ENCODE assay signal across 9 cellular contexts in genomic region chr9:137295313-137296213, GRCh38. TPM values are rescaled to one million over a fixed set of nuclear protein-coding genes. Genes with fewer than 3 reads are reported as not detected.
DNase-seq lines count a peak whose midpoint lies in the region; ATAC-seq, FAIRE-seq and TF ChIP-seq lines count a peak whose summit lies in the region.
"Had no signal": no experiment of that assay in that cellular context is flagged by ENCODE, and none has a peak within 500 bp of the region (broad histone marks: within the 10 kb centered on the region; RNA-seq: fewer than 3 reads in every experiment).

No MANE protein-coding gene starts in this region.

- H3K27ac ChIP-seq in H1 (ENCODE audit: low read depth, low read length), result no peak overlapping the region

- H3K56ac ChIP-seq in H1 (replicated peaks; ENCODE audit: insufficient read length, low read depth, low read length), result no peak overlapping the region

- TF ChIP-seq RAD21 in H1 (IDR thresholded peaks at IDR 0.05 in 1 of 2, conservative IDR thresholded peaks at IDR 0.05 in 1 of 2; ENCODE audit: low read depth in 2 of 2, low read length in 2 of 2), result peak; percentile 33 to 78

- H3K27me3 ChIP-seq in H1 (replicated peaks in 1 of 4; ENCODE audit: control insufficient read depth in 3 of 4, extremely low read depth in 1 of 4, insufficient read depth in 3 of 4, low read length in 3 of 4), result peaks cover 0 to 24% (median 12%) of the 10 kb centered on the region in 4 experiments; a peak in 5 of 7 replicates

- peak overlapping the region; percentile 0 for H3K18ac ChIP-seq in H1 (ENCODE audit: extremely low read depth, low read length)

- H2AK5ac ChIP-seq in H1 (ENCODE audit: low read depth, low read length), result no peak overlapping the region

- H3K9ac ChIP-seq in H1 (replicated peaks in 1 of 4; ENCODE audit: extremely low read depth in 1 of 4, low read depth in 3 of 4, low read length in 3 of 4), result peak overlapping the region in 1 of 4 experiments; percentile 41; a peak in 1 of 7 replicates

- H3K4me1 Mint-ChIP-seq in natural killer cell, result peaks cover 0 to 16% of the 10 kb centered on the region in 2 donors

- peak overlapping the region; percentile 29 to 60 (median 39); a peak in 7 of 8 replicates for H3K4me3 ChIP-seq in H1 (ENCODE audit: extremely low read depth in 1 of 4, insufficient read depth in 2 of 4, low read depth in 3 of 4, low read length in 4 of 4)

- H4K91ac ChIP-seq in H1 (replicated peaks; ENCODE audit: insufficient read length, low read length), result no peak overlapping the region

- POLR2A ChIA-PET in H1 (lab: Charles Lee; ENCODE audit: partially characterized antibody), result interaction anchor here (1.3 to 10.0 kb wide), 4 partner anchors 13 to 55 kb away, joined by 4 to 129 read pairs (median 6); partner anchors contain the start of gene TUBB4B

- H3K4me2 ChIP-seq in H1 (ENCODE audit: insufficient read depth in 1 of 2, low read depth in 2 of 2, low read length in 2 of 2), result peak overlapping the region; percentile 64 to 69

- peak overlapping the region; percentile 83; the same call in 1 of the 2 replicates for H4K8ac ChIP-seq in H1 (ENCODE audit: extremely low read depth, insufficient read depth, low read length)

- TF ChIP-seq CTCF in H1 (IDR thresholded peaks at IDR 0.05; ENCODE audit: control extremely low read depth in 1 of 3, insufficient read depth in 1 of 3, low read depth in 1 of 3, low read length in 3 of 3) (peak in 2 of 3 experiments; percentile 70 to 88; a peak in 3 of 4 replicates), natural killer cell (IDR thresholded peaks at IDR 0.05) (peak; percentile 64)

- H3K4me3 Mint-ChIP-seq in natural killer cell, result peak overlapping the region; percentile 17

- 2% methylated on average over 24 of the region's 120 CpGs; no CpG with 5 or more reads in 1 of the 2 experiments for WGBS in H1 (ENCODE audit: extremely low coverage in 1 of 2, insufficient coverage in 1 of 2, insufficient read length in 1 of 2, insufficient replicate concordance in 2 of 2, low coverage in 1 of 2, low lambda C conversion rate in 2 of 2, missing lambda C conversion rate in 1 of 2), 2 experiments

- H3K36me3 ChIP-seq in H1 (ENCODE audit: control insufficient read depth in 2 of 4, insufficient read depth in 4 of 4, low read length in 3 of 4), result no peaks in the 10 kb centered on the region

- ATAC-seq in HG03354 (IDR thresholded peaks at IDR 0.05; ENCODE audit: poor library complexity, severe bottlenecking, unreplicated experiment), result peak; percentile 58
- peak; percentile 91 to 96 (median 94) for ATAC-seq in natural killer cell
- no peak for ATAC-seq in GM21717 (IDR thresholded peaks at IDR 0.05; ENCODE audit: unreplicated experiment)
- ATAC-seq in GM21529 (IDR thresholded peaks at IDR 0.05; ENCODE audit: unreplicated experiment), result no peak

- H3K36me3 Mint-ChIP-seq in natural killer cell, result no peaks in the 10 kb centered on the region

- H2BK120ac ChIP-seq in H1 (replicated peaks; ENCODE audit: low read depth, low read length), result no peak overlapping the region

- H3K23ac ChIP-seq in H1 (ENCODE audit: insufficient read length), result no peak overlapping the region

- H2AFZ ChIP-seq in H1 (ENCODE audit: low read length), result no peak overlapping the region

- no peak for FAIRE-seq in H1 (lab: Jason Lieb, UNC)
- FAIRE-seq: TTC549 had no signal

- peaks cover 3 to 28% (median 24%) of the 10 kb centered on the region in 4 experiments for H3K4me1 ChIP-seq in H1 (replicated peaks in 1 of 4; ENCODE audit: control insufficient read depth in 3 of 4, insufficient read depth in 4 of 4, low read length in 3 of 4)

- H2BK20ac ChIP-seq in H1 (ENCODE audit: low read length), result no peak overlapping the region

- TF ChIP-seq POLR2A in H1 (IDR thresholded peaks at IDR 0.05; ENCODE audit: control extremely low read depth in 1 of 2, low read depth in 2 of 2, low read length in 2 of 2), result no peak

- no peak overlapping the region for H2BK15ac ChIP-seq in H1 (ENCODE audit: low read length)

- H3K27ac Mint-ChIP-seq in natural killer cell, result no peak overlapping the region

- H2BK12ac ChIP-seq in H1 (ENCODE audit: low read depth, low read length), result no peak overlapping the region

- no peak overlapping the region for H3K4ac ChIP-seq in H1 (replicated peaks; ENCODE audit: insufficient read length, low read depth, low read length)

- H3K14ac ChIP-seq in H1 (ENCODE audit: insufficient read length), result no peak overlapping the region

- 0 out of 2 replicates have a peak overlapping the region, but pooled peaks have one; percentile 60 for H2BK5ac ChIP-seq in H1 (ENCODE audit: low read depth, low read length)

- no peak for TF ChIP-seq EP300 in H1 (IDR thresholded peaks at IDR 0.05; ENCODE audit: borderline replicate concordance in 1 of 2, low read depth in 2 of 2, low read length in 2 of 2)

- no peak overlapping the region for H4K5ac ChIP-seq in H1 (ENCODE audit: insufficient read length, low read depth, low read length)

- DNase-seq in GM03348 (ENCODE audit: low spot score) (peak; percentile 91), H1 (ENCODE audit: low read depth in 1 of 2, low spot score in 2 of 2) (peak in 1 of 2 experiments; percentile 90), natural killer cell (peak; percentile 72), posterior vena cava (ENCODE audit: low spot score) (no peak)
- peak; percentile 65 for DNase-seq in activated CD4-positive, alpha-beta T cell treated with anti-CD3 and anti-CD28 coated beads for 48 hours

- H3K27me3 Mint-ChIP-seq in natural killer cell (ENCODE audit: low read depth in 2 of 2), result peaks cover 9 to 17% of the 10 kb centered on the region in 2 donors

- H3K79me2 ChIP-seq in H1 (ENCODE audit: control insufficient read depth in 1 of 2, insufficient read depth in 2 of 2, low read length in 2 of 2), result no peaks in the 10 kb centered on the region

- peaks cover 3 to 8% of the 10 kb centered on the region in 2 experiments for H4K20me1 ChIP-seq in H1 (replicated peaks in 1 of 2; ENCODE audit: control insufficient read depth in 1 of 2, insufficient read depth in 2 of 2, low read length in 2 of 2)

- CTCF ChIA-PET in H1 (lab: Charles Lee; ENCODE audit: partially characterized antibody), result interaction anchor here (0.7 to 1.6 kb wide), 6 partner anchors 13 to 293 kb away, joined by 3 to 8 read pairs (median 3); no protein-coding TSS in a partner anchor

- no peaks in the 10 kb centered on the region for H3K9me3 Mint-ChIP-seq in natural killer cell

- H3K9me3 ChIP-seq in H1 (ENCODE audit: insufficient read depth in 2 of 2, low read depth in 1 of 2, low read length in 1 of 2), result peaks cover 0 to 4% of the 10 kb centered on the region in 2 experiments; a peak in 2 of 4 replicates

- no peaks in the 10 kb centered on the region for H3K79me1 ChIP-seq in H1 (ENCODE audit: low read depth, low read length)

- intact Hi-C loops in natural killer cell (cut with micrococcal nuclease) (loop anchor here (2.0 to 10.0 kb wide), 2 partner anchors 111 to 229 kb away; no protein-coding TSS in a partner anchor), posterior vena cava (cut with DNase I) (loop anchor here in 1 of 2 donors (5.0 kb wide), 1 partner anchor 112 kb away; no protein-coding TSS in a partner anchor)

- peaks cover 4% of the 10 kb centered on the region; the same call in 1 of the 2 replicates for H3K23me2 ChIP-seq in H1 (ENCODE audit: low read depth, low read length)

RNA-seq across cellular contexts. Expression of gene NRARP, which starts 6.5 kb away (rescaled TPM):
- total RNA-seq in H1 (2021; fragmentation: NEBNext Ultra II Directional; extraction: Animal tissue kit (Norgen Biotek cat#: 25700)), result 35.4 and 37.2 TPM in 2 replicates
- polyA plus RNA-seq in H1 (2011; rRNA removed), result 32.5 and 52.0 TPM in 2 replicates
- 27.2 TPM for polyA plus RNA-seq in H1 (2011; cell fraction: cytosol; rRNA removed)
- 23.8 TPM for polyA plus RNA-seq in H1 (2011; cell fraction: nucleus; rRNA removed)
- polyA plus RNA-seq in H1 (2012, experiment 1 of 2), result 13.6 to 21.0 TPM (median 17.4 TPM) in 4 replicates
- polyA plus RNA-seq in H1 (2012, experiment 2 of 2), result 10.2 TPM
- 18.6 TPM for polyA plus RNA-seq in H1 (2013, experiment 1 of 2)
- 18.9 TPM for polyA plus RNA-seq in H1 (2013, experiment 2 of 2)
- polyA minus RNA-seq in H1 (2011; rRNA and poly(A)+ RNA removed), result 4.4 and 6.2 TPM in 2 replicates
- polyA minus RNA-seq in H1 (2011; cell fraction: cytosol; rRNA and poly(A)+ RNA removed), result 23.5 TPM
- 36.3 TPM for polyA minus RNA-seq in H1 (2011; cell fraction: nucleus; rRNA and poly(A)+ RNA removed)
- total RNA-seq in natural killer cell (1 to 10 TPM in 2 of 3 donors, under 1 TPM in 1; 0.88 to 2.3 (median 1.2) TPM), posterior vena cava (1 to 10 TPM; 5.6 to 9.0 TPM)

RNA-seq across cellular contexts. Expression of gene TOR4A, which starts 18.0 kb away (rescaled TPM):
- total RNA-seq in H1 (2021; fragmentation: NEBNext Ultra II Directional; extraction: Animal tissue kit (Norgen Biotek cat#: 25700)), result 9.2 and 9.3 TPM in 2 replicates
- polyA plus RNA-seq in H1 (2011; rRNA removed), result 8.4 and 11.4 TPM in 2 replicates
- 6.6 TPM for polyA plus RNA-seq in H1 (2011; cell fraction: cytosol; rRNA removed)
- polyA plus RNA-seq in H1 (2011; cell fraction: nucleus; rRNA removed), result 11.1 TPM
- polyA plus RNA-seq in H1 (2012, experiment 1 of 2), result 3.5 to 6.6 TPM (median 5.8 TPM) in 4 replicates
- 5.1 TPM for polyA plus RNA-seq in H1 (2012, experiment 2 of 2)
- polyA plus RNA-seq in H1 (2013, experiment 1 of 2), result 12.1 TPM
- 12.3 TPM for polyA plus RNA-seq in H1 (2013, experiment 2 of 2)
- polyA minus RNA-seq in H1 (2011; rRNA and poly(A)+ RNA removed), result 2.7 TPM in 2 replicates
- 10.6 TPM for polyA minus RNA-seq in H1 (2011; cell fraction: cytosol; rRNA and poly(A)+ RNA removed)
- polyA minus RNA-seq in H1 (2011; cell fraction: nucleus; rRNA and poly(A)+ RNA removed), result 9.7 TPM
- total RNA-seq in natural killer cell, result 10 to 100 TPM; 16.3 to 24.6 (median 19.2) TPM
- total RNA-seq in posterior vena cava, result 1 to 10 TPM; 5.3 to 7.0 TPM

RNA-seq across cellular contexts. Expression of gene NELFB, which starts 40.4 kb away (rescaled TPM):
- total RNA-seq in H1 (2021; fragmentation: NEBNext Ultra II Directional; extraction: Animal tissue kit (Norgen Biotek cat#: 25700)), result 70.8 and 78.0 TPM in 2 replicates
- 57.6 and 86.5 TPM in 2 replicates for polyA plus RNA-seq in H1 (2011; rRNA removed)
- polyA plus RNA-seq in H1 (2011; cell fraction: cytosol; rRNA removed), result 76.0 TPM
- polyA plus RNA-seq in H1 (2011; cell fraction: nucleus; rRNA removed), result 88.6 TPM
- polyA plus RNA-seq in H1 (2012, experiment 1 of 2), result 60.2 to 87.1 TPM (median 80.4 TPM) in 4 replicates
- 79.8 TPM for polyA plus RNA-seq in H1 (2012, experiment 2 of 2)
- polyA plus RNA-seq in H1 (2013, experiment 1 of 2), result 37.9 TPM
- polyA plus RNA-seq in H1 (2013, experiment 2 of 2), result 37.5 TPM
- polyA minus RNA-seq in H1 (2011; rRNA and poly(A)+ RNA removed), result 38.7 and 47.9 TPM in 2 replicates
- 49.8 TPM for polyA minus RNA-seq in H1 (2011; cell fraction: cytosol; rRNA and poly(A)+ RNA removed)
- 27.2 TPM for polyA minus RNA-seq in H1 (2011; cell fraction: nucleus; rRNA and poly(A)+ RNA removed)
- total RNA-seq in natural killer cell (10 to 100 TPM; 42.9 to 53.8 (median 52.6) TPM), posterior vena cava (10 to 100 TPM; 33.3 to 36.7 TPM)

RNA-seq across cellular contexts. Expression of gene STPG3, which starts 44.5 kb away (rescaled TPM):
- not detected in 2 replicates for total RNA-seq in H1 (2021; fragmentation: NEBNext Ultra II Directional; extraction: Animal tissue kit (Norgen Biotek cat#: 25700))
- 0.14 TPM in 1 of 2 replicates, not detected in the other for polyA plus RNA-seq in H1 (2011; rRNA removed)
- not detected for polyA plus RNA-seq in H1 (2011; cell fraction: cytosol; rRNA removed)
- 0.43 TPM for polyA plus RNA-seq in H1 (2011; cell fraction: nucleus; rRNA removed)
- polyA plus RNA-seq in H1 (2012, experiment 1 of 2), result 0.42 to 0.67 TPM (median 0.61 TPM) in 3 of 4 replicates, not detected in the other
- polyA plus RNA-seq in H1 (2012, experiment 2 of 2), result 0.30 TPM
- polyA plus RNA-seq in H1 (2013, experiment 1 of 2), result 0.06 TPM
- not detected for polyA plus RNA-seq in H1 (2013, experiment 2 of 2)
- not detected in 2 replicates for polyA minus RNA-seq in H1 (2011; rRNA and poly(A)+ RNA removed)
- polyA minus RNA-seq in H1 (2011; cell fraction: cytosol; rRNA and poly(A)+ RNA removed), result not detected
- not detected for polyA minus RNA-seq in H1 (2011; cell fraction: nucleus; rRNA and poly(A)+ RNA removed)
- total RNA-seq in natural killer cell (not detected), posterior vena cava (not detected)

RNA-seq across cellular contexts. Expression of gene TUBB4B, which starts 54.5 kb away (rescaled TPM):
- 307 and 311 TPM in 2 replicates for total RNA-seq in H1 (2021; fragmentation: NEBNext Ultra II Directional; extraction: Animal tissue kit (Norgen Biotek cat#: 25700))
- polyA plus RNA-seq in H1 (2011; rRNA removed), result 280 and 342 TPM in 2 replicates
- polyA plus RNA-seq in H1 (2011; cell fraction: cytosol; rRNA removed), result 348 TPM
- 340 TPM for polyA plus RNA-seq in H1 (2011; cell fraction: nucleus; rRNA removed)
- polyA plus RNA-seq in H1 (2012, experiment 1 of 2), result 226 to 351 TPM (median 341 TPM) in 4 replicates
- 349 TPM for polyA plus RNA-seq in H1 (2012, experiment 2 of 2)
- 214 TPM for polyA plus RNA-seq in H1 (2013, experiment 1 of 2)
- 205 TPM for polyA plus RNA-seq in H1 (2013, experiment 2 of 2)
- 150 and 158 TPM in 2 replicates for polyA minus RNA-seq in H1 (2011; rRNA and poly(A)+ RNA removed)
- 145 TPM for polyA minus RNA-seq in H1 (2011; cell fraction: cytosol; rRNA and poly(A)+ RNA removed)
- polyA minus RNA-seq in H1 (2011; cell fraction: nucleus; rRNA and poly(A)+ RNA removed), result 92.9 TPM
- total RNA-seq in natural killer cell, result 100 to 1,000 TPM in 1 of 3 donors, 10 to 100 TPM in 2; 84.4 to 121 (median 93.9) TPM
- 100 to 1,000 TPM; 178 to 185 TPM for total RNA-seq in posterior vena cava

Comparison
In these comparisons a context has a peak if more than half of its experiments do, and no peak if none do; other contexts are left out.
1. ATAC-seq: peak in HG03354 (single experiment) and natural killer cell (3 of 3); none in GM21717 (single experiment) and GM21529 (single experiment).